ENCODE assay signal across 9 cellular contexts in the genomic region with DNA sequence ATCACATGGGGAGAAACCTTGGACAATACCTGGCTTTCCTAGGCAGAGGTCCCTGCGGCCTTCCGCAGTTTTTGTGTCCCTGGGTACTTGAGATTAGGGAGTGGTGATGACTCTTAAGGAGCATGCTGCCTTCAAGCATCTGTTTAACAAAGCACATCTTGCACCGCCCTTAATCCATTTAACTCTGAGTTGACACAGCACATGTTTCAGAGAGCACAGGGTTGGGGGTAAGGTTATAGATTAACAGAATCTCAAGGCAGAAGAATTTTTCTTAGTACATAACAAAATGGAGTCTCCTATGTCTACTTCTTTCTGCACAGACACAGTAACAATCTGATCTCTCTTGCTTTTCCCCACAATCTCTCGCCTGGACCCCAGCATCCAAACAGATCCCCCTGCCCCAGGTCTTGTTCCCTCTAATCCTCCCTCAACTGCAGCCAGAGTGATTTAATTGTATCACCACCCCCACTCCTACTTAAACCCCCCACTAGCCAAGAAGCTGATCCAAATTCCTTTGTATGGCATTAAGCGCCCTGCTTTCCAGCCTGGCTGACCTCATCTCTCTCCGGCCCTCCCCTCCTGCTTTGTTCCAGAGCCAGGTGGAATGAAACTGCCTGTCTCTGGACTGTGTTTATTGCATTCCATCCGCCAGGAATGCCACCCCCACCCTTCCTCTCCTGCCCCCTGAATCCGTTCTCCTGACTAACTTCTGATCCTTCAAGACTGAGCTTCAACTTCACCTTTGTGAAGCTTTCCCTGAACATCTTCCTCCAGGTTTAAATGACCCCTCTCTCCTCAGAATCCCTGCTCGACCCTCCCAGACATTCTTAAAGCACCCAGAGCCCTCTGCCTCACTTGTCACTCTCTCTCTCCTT. TPM values are rescaled to one million over a fixed set of nuclear protein-coding genes. Genes with fewer than 3 reads are reported as not detected.
DNase-seq lines count a peak whose midpoint lies in the region; ATAC-seq, FAIRE-seq and TF ChIP-seq lines count a peak whose summit lies in the region.
"Not testable (repeated sequence)": the region's sequence is repeated elsewhere in the genome, so short reads cannot be mapped to it uniquely, and the experiment has no call there.
"Had no signal": no experiment of that assay in that cellular context is flagged by ENCODE, and none has a peak within 500 bp of the region (broad histone marks: within the 10 kb centered on the region; RNA-seq: fewer than 3 reads in every experiment).

No MANE protein-coding gene starts in this region.

- ATAC-seq in activated naive CD8-positive, alpha-beta T cell treated with anti-CD3 and anti-CD28 coated beads, Interleukin-2, amount 10 ng/mL, durations not matched to agents 7 days and 5 days (ENCODE audit: low read depth) = not testable (repeated sequence)

- H3K27ac ChIP-seq in endodermal cell (ENCODE audit: low read depth, low read length) (peak overlapping the region; percentile 89), small intestine (ENCODE audit: low read depth in 1 of 2, low read length in 1 of 2) (peak overlapping the region in 1 of 2 donors; percentile 57)
- not testable (repeated sequence) for H3K27ac ChIP-seq in iPS DF 6.9 (ENCODE audit: low read length)

- H3K27me3 Mint-ChIP-seq in activated naive CD8-positive, alpha-beta T cell treated with anti-CD3 and anti-CD28 coated beads, Interleukin-2, amount 10 ng/mL, durations not matched to agents 7 days and 5 days; endodermal cell (ENCODE audit: insufficient read depth); mesothelial cell of epicardium (ENCODE audit: low read depth): not testable (repeated sequence)

- not testable (repeated sequence) for H3K9me3 ChIP-seq in endodermal cell (ENCODE audit: control insufficient read depth, low read length); iPS DF 6.9 (ENCODE audit: control insufficient read depth, insufficient read depth, low read length); small intestine (ENCODE audit: control insufficient read depth, low read depth)

- H3K36me3 ChIP-seq in H7 (replicated peaks; ENCODE audit: control insufficient read depth, insufficient read depth, low read length); endodermal cell (ENCODE audit: control insufficient read depth, insufficient read depth, low read length); iPS DF 6.9 (ENCODE audit: control insufficient read depth, insufficient read depth, low read length); small intestine (ENCODE audit: control insufficient read depth in 2 of 2, insufficient read depth in 2 of 2, low read length in 2 of 2): not testable (repeated sequence)

- not testable (repeated sequence) for H3K4me1 Mint-ChIP-seq in activated naive CD8-positive, alpha-beta T cell treated with anti-CD3 and anti-CD28 coated beads, Interleukin-2, amount 10 ng/mL, durations not matched to agents 7 days and 5 days
- H3K4me1 Mint-ChIP-seq in endodermal cell = peaks cover 37% of the 10 kb centered on the region
- H3K4me1 Mint-ChIP-seq in mesothelial cell of epicardium = peaks cover 36% of the 10 kb centered on the region

- H3K4me1 ChIP-seq in endodermal cell (ENCODE audit: control insufficient read depth, insufficient read depth, low read length) (peaks cover 22% of the 10 kb centered on the region), iPS DF 6.9 (ENCODE audit: control insufficient read depth, insufficient read depth, low read length) (peaks cover 14% of the 10 kb centered on the region)
- H3K4me1 ChIP-seq in small intestine (ENCODE audit: control insufficient read depth in 2 of 2, insufficient read depth in 1 of 2, low read depth in 1 of 2, low read length in 1 of 2) = not testable (repeated sequence)

- not testable (repeated sequence) for H3K27me3 ChIP-seq in H7 (ENCODE audit: control insufficient read depth, insufficient read depth, low read length); endodermal cell (ENCODE audit: control insufficient read depth, insufficient read depth, low read length, poor library complexity, severe bottlenecking); iPS DF 6.9 (ENCODE audit: control insufficient read depth, insufficient read depth, low read length); small intestine (ENCODE audit: control insufficient read depth in 2 of 2, insufficient read depth in 2 of 2, low read length in 2 of 2)

- not testable (repeated sequence) for H3K4me3 Mint-ChIP-seq in activated naive CD8-positive, alpha-beta T cell treated with anti-CD3 and anti-CD28 coated beads, Interleukin-2, amount 10 ng/mL, durations not matched to agents 7 days and 5 days; mesothelial cell of epicardium
- peak overlapping the region; percentile 40 for H3K4me3 Mint-ChIP-seq in endodermal cell

- in situ Hi-C loops in ACHN (cut with HindIII; ENCODE audit: low pct_ligation_motif_present, low pct_unique_long_range_greater_than_20kb, low sequenced_read_pairs) = not testable (repeated sequence)

- H3K4me3 ChIP-seq in H7 (ENCODE audit: insufficient read depth, low read depth, low read length); iPS DF 6.9 (ENCODE audit: low read length); small intestine (ENCODE audit: low read depth in 1 of 2, low read length in 2 of 2): not testable (repeated sequence)
- H3K4me3 ChIP-seq in endodermal cell (ENCODE audit: low read length) = peak overlapping the region; percentile 68

- DNase-seq in ACHN (peak; percentile 94), H7 (peak; percentile 90), NCI-H2227 (lab: John Stamatoyannopoulos, UW; ENCODE audit: unreplicated experiment) (peak; percentile 52), endodermal cell (peak; percentile 91), iPS DF 6.9 (ENCODE audit: low read depth, low spot score) (peak; percentile 88), mesothelial cell of epicardium (ENCODE audit: low spot score in 2 of 2, unreplicated experiment in 2 of 2) (peak in 1 of 2 experiments; percentile 47), small intestine (peak; percentile 51)
- not testable (repeated sequence) for DNase-seq in activated naive CD8-positive, alpha-beta T cell treated with anti-CD3 and anti-CD28 coated beads, Interleukin-2, amount 10 ng/mL, durations not matched to agents 7 days and 5 days

- FAIRE-seq in small intestine (lab: Jason Lieb, UNC) = not testable (repeated sequence)

- H3K36me3 Mint-ChIP-seq in activated naive CD8-positive, alpha-beta T cell treated with anti-CD3 and anti-CD28 coated beads, Interleukin-2, amount 10 ng/mL, durations not matched to agents 7 days and 5 days; endodermal cell (ENCODE audit: low read depth): not testable (repeated sequence)
- peaks cover 10% of the 10 kb centered on the region for H3K36me3 Mint-ChIP-seq in mesothelial cell of epicardium

- peak overlapping the region; percentile 60 for H3K27ac Mint-ChIP-seq in activated naive CD8-positive, alpha-beta T cell treated with anti-CD3 and anti-CD28 coated beads, Interleukin-2, amount 10 ng/mL, durations not matched to agents 7 days and 5 days
- H3K27ac Mint-ChIP-seq in endodermal cell (peak overlapping the region; percentile 99), mesothelial cell of epicardium (peak overlapping the region; percentile 98)

- not testable (repeated sequence) for H3K9me3 Mint-ChIP-seq in activated naive CD8-positive, alpha-beta T cell treated with anti-CD3 and anti-CD28 coated beads, Interleukin-2, amount 10 ng/mL, durations not matched to agents 7 days and 5 days; mesothelial cell of epicardium
- H3K9me3 Mint-ChIP-seq in endodermal cell = peaks cover 60% of the 10 kb centered on the region

- peak overlapping the region; percentile 91 for H3K9ac ChIP-seq in endodermal cell (ENCODE audit: extremely low read depth, low read length, poor library complexity, severe bottlenecking)

- POLR2A ChIA-PET in activated naive CD8-positive, alpha-beta T cell treated with anti-CD3 and anti-CD28 coated beads, Interleukin-2, amount 10 ng/mL, durations not matched to agents 7 days and 5 days (lab: Charles Lee) = interaction anchor here (0.6 to 2.0 kb wide), 3 partner anchors 14 to 41 kb away, joined by 3 to 11 read pairs (median 5); partner anchors contain the start of gene MMP24OS

- 6 to 18% methylated on average over 4 to 6 of the region's 9 CpGs for WGBS in endodermal cell (ENCODE audit: insufficient coverage in 1 of 2, insufficient read length in 1 of 2), 2 experiments
- no CpG with 5 or more reads among the region's 9 CpGs for WGBS in iPS DF 6.9 (ENCODE audit: insufficient coverage, insufficient read length)
- 24 to 54% (median 42%) methylated on average over 6 of the region's 9 CpGs for WGBS in small intestine, 3 donors

- TF ChIP-seq CTCF in endodermal cell (conservative IDR thresholded peaks at IDR 0.05) = peak; percentile 55
- not testable (repeated sequence) for TF ChIP-seq CTCF in mesothelial cell of epicardium (IDR thresholded peaks at IDR 0.05; ENCODE audit: unreplicated experiment)

RNA-seq across cellular contexts. Expression of gene MMP24OS, which starts 15.0 kb away (rescaled TPM):
- total RNA-seq in H7 (2014; rRNA removed; shearing (Covaris generic)) = 7.4 and 16.7 TPM in 2 replicates
- total RNA-seq in activated naive CD8-positive, alpha-beta T cell treated with anti-CD3 and anti-CD28 coated beads, Interleukin-2, amount 10 ng/mL, durations not matched to agents 7 days and 5 days = 10 to 100 TPM; 64.3 to 70.1 TPM
- 10 to 100 TPM; 32.2 to 38.8 TPM for total RNA-seq in endodermal cell
- polyA plus RNA-seq in endodermal cell (2013, experiment 1 of 2) = 46.0 TPM
- polyA plus RNA-seq in endodermal cell (2013, experiment 2 of 2) = 41.6 TPM
- total RNA-seq in mesothelial cell of epicardium = 61.4 to 71.9 TPM (median 66.1 TPM) in 3 replicates
- 10 to 100 TPM; 28.4 to 88.8 (median 57.8) TPM for polyA plus RNA-seq in small intestine

RNA-seq across cellular contexts. Expression of gene EIF6, which starts 21.6 kb away (rescaled TPM):
- total RNA-seq in H7 (2014; rRNA removed; shearing (Covaris generic)) = 212 and 246 TPM in 2 replicates
- total RNA-seq in activated naive CD8-positive, alpha-beta T cell treated with anti-CD3 and anti-CD28 coated beads, Interleukin-2, amount 10 ng/mL, durations not matched to agents 7 days and 5 days = 10 to 100 TPM; 81.0 to 83.9 TPM
- 100 to 1,000 TPM; 127 to 132 TPM for total RNA-seq in endodermal cell
- polyA plus RNA-seq in endodermal cell (2013, experiment 1 of 2) = 91.6 TPM
- polyA plus RNA-seq in endodermal cell (2013, experiment 2 of 2) = 82.7 TPM
- total RNA-seq in mesothelial cell of epicardium = 104 to 107 TPM (median 106 TPM) in 3 replicates
- polyA plus RNA-seq in small intestine = 100 to 1,000 TPM; 255 to 394 (median 313) TPM

RNA-seq across cellular contexts. Expression of gene FAM83C, which starts 29.3 kb away (rescaled TPM):
- not detected in 2 replicates for total RNA-seq in H7 (2014; rRNA removed; shearing (Covaris generic))
- not detected for total RNA-seq in activated naive CD8-positive, alpha-beta T cell treated with anti-CD3 and anti-CD28 coated beads, Interleukin-2, amount 10 ng/mL, durations not matched to agents 7 days and 5 days
- total RNA-seq in endodermal cell = not detected
- polyA plus RNA-seq in endodermal cell (2013, experiment 1 of 2) = not detected
- polyA plus RNA-seq in endodermal cell (2013, experiment 2 of 2) = not detected
- total RNA-seq in mesothelial cell of epicardium = 0.07 TPM in 1 of 3 replicates, not detected in the others
- under 1 TPM in 1 of 3 donors, not detected in 2; 0.27 TPM for polyA plus RNA-seq in small intestine
- total RNA-seq: activated CD8-positive, alpha-beta memory T cell treated with anti-CD3 and anti-CD28 coated beads, Interleukin-2, amount 10 ng/mL, durations not matched to agents 7 days and 5 days had no signal

RNA-seq across cellular contexts. Expression of gene MMP24, which starts 36.5 kb away (rescaled TPM):
- 14.8 and 21.1 TPM in 2 replicates for total RNA-seq in H7 (2014; rRNA removed; shearing (Covaris generic))
- under 1 TPM; 0.08 to 0.20 TPM for total RNA-seq in activated naive CD8-positive, alpha-beta T cell treated with anti-CD3 and anti-CD28 coated beads, Interleukin-2, amount 10 ng/mL, durations not matched to agents 7 days and 5 days
- total RNA-seq in endodermal cell = 1 to 10 TPM; 1.3 to 5.9 TPM
- polyA plus RNA-seq in endodermal cell (2013, experiment 1 of 2) = 2.7 TPM
- polyA plus RNA-seq in endodermal cell (2013, experiment 2 of 2) = 1.6 TPM
- 0.99 to 1.3 TPM (median 1.1 TPM) in 3 replicates for total RNA-seq in mesothelial cell of epicardium
- polyA plus RNA-seq in small intestine = 1 to 10 TPM in 1 of 3 donors, under 1 TPM in 2; 0.54 to 1.3 (median 0.67) TPM
- total RNA-seq: activated CD8-positive, alpha-beta memory T cell treated with anti-CD3 and anti-CD28 coated beads, Interleukin-2, amount 10 ng/mL, durations not matched to agents 7 days and 5 days had no signal
